In genomic region chr22:30827646-30828045, GRCh38 we compare ENCODE assay signal across 19 cellular contexts.
A peak's percentile ranks its signal among the peaks of the same experiment; 100 is the strongest.
DNase-seq lines count a peak whose midpoint lies in the region; ATAC-seq, FAIRE-seq and TF ChIP-seq lines count a peak whose summit lies in the region.
"Had no signal": no experiment of that assay in that cellular context is flagged by ENCODE, and none has a peak within 500 bp of the region (broad histone marks: within the 10 kb centered on the region; RNA-seq: fewer than 3 reads in every experiment).

No MANE protein-coding gene starts in this region.

- H3K4me1 ChIP-seq in breast epithelium (peaks cover 0 to under 1% of the 10 kb centered on the region in 2 donors), PC-3 (ENCODE audit: insufficient read depth, low read length) (peaks cover 37% of the 10 kb centered on the region), kidney (ENCODE audit: control insufficient read depth in 1 of 2, insufficient read depth in 1 of 2, low read depth in 1 of 2, low read length in 2 of 2) (peaks cover 0 to 4% of the 10 kb centered on the region in 2 donors), esophagus muscularis mucosa (peaks cover 2 to 13% (median 7%) of the 10 kb centered on the region in 4 donors)
- H3K4me1 ChIP-seq: BLaER1 had no signal

- H3K9ac ChIP-seq in PC-3 (ENCODE audit: low read length) = no peak overlapping the region
- H3K9ac ChIP-seq in kidney (ENCODE audit: low read length in 2 of 2) = no peak overlapping the region
- H3K9ac ChIP-seq: BLaER1 had no signal

- CTCF ChIA-PET in MCF 10A (lab: Yijun Ruan, JAX) = interaction anchor here (0.6 kb wide), 2 partner anchors 64 to 82 kb away, joined by 3 to 4 read pairs; no protein-coding TSS in a partner anchor
- CTCF ChIA-PET in PC-3 (lab: Charles Lee) = no interaction called here

- no peak overlapping the region for H3K4me3 ChIP-seq in breast epithelium
- no peak overlapping the region for H3K4me3 ChIP-seq in PC-3 (ENCODE audit: low read length)
- H3K4me3 ChIP-seq in kidney (ENCODE audit: low read length in 2 of 2) = no peak overlapping the region
- no peak overlapping the region for H3K4me3 ChIP-seq in esophagus muscularis mucosa
- H3K4me3 ChIP-seq: BLaER1 had no signal

- H3K9me2 ChIP-seq in PC-3 (replicated peaks; ENCODE audit: low read length) = no peaks in the 10 kb centered on the region

- H2AFZ ChIP-seq in PC-3 (ENCODE audit: low read length) = no peak overlapping the region

- H3K4me2 ChIP-seq in PC-3 (ENCODE audit: low read length) = no peak overlapping the region
- H3K4me2 ChIP-seq: BLaER1 had no signal

- H3K36me3 Mint-ChIP-seq in MCF 10A (ENCODE audit: insufficient read depth, unreplicated experiment) (peaks cover 9% of the 10 kb centered on the region), type B pancreatic cell (no peaks in the 10 kb centered on the region)
- H3K36me3 Mint-ChIP-seq: CD14-positive monocyte; CD4-positive, alpha-beta memory T cell had no signal

- H3K36me3 ChIP-seq in breast epithelium (no peaks in the 10 kb centered on the region), PC-3 (ENCODE audit: low read depth, low read length) (no peaks in the 10 kb centered on the region), kidney (ENCODE audit: control insufficient read depth in 1 of 2, insufficient read depth in 2 of 2, low read length in 2 of 2) (no peaks in the 10 kb centered on the region), esophagus muscularis mucosa (no peaks in the 10 kb centered on the region)
- H3K36me3 ChIP-seq: BLaER1 had no signal

- TF ChIP-seq EP300 in esophagus muscularis mucosa (IDR thresholded peaks at IDR 0.05) = no peak

- DNase-seq in MCF 10A (ENCODE audit: unreplicated experiment) (no peak), breast epithelium (ENCODE audit: low spot score in 2 of 2) (no peak), PC-3 (no peak), kidney (peak; percentile 15), type B pancreatic cell (ENCODE audit: extremely low spot score, unreplicated experiment) (peak; percentile 32), NCI-H345 (lab: John Stamatoyannopoulos, UW) (no peak), esophagus muscularis mucosa (ENCODE audit: extremely low spot score) (no peak), NOMO-1 (lab: John Stamatoyannopoulos, UW; ENCODE audit: unreplicated experiment in 2 of 2) (no peak)
- DNase-seq: CD4-positive, alpha-beta memory T cell; DMS153; DMS79; GDM1; H9 had no signal

- no peak for FAIRE-seq in kidney (lab: Jason Lieb, UNC)
- FAIRE-seq: GM12892, H1, HTR-8/SVneo had no signal

- peaks cover 5% of the 10 kb centered on the region; the same call in 1 of the 2 replicates for H3K79me2 ChIP-seq in PC-3 (ENCODE audit: low read length)

- no peak overlapping the region for H3K4me3 Mint-ChIP-seq in MCF 10A (ENCODE audit: unreplicated experiment)
- H3K4me3 Mint-ChIP-seq in type B pancreatic cell = no peak overlapping the region
- H3K4me3 Mint-ChIP-seq: CD4-positive, alpha-beta memory T cell; H9 had no signal

- intact Hi-C loops in MCF 10A (cut with micrococcal nuclease) (no loop called here), breast epithelium (cut with DNase I; ENCODE audit: low total_unique reads) (no loop called here), PC-3 (cut with micrococcal nuclease) (no loop called here), kidney (cut with DNase I) (no loop called here), esophagus muscularis mucosa (cut with DNase I) (no loop called here)

- H3K27me3 ChIP-seq in breast epithelium (peaks cover 2 to 14% of the 10 kb centered on the region in 2 donors), PC-3 (ENCODE audit: low read length) (no peaks in the 10 kb centered on the region), esophagus muscularis mucosa (peaks cover 0 to 36% (median 6%) of the 10 kb centered on the region in 4 donors)
- H3K27me3 ChIP-seq: BLaER1 had no signal

- TF ChIP-seq CTCF in MCF 10A (IDR thresholded peaks at IDR 0.05; ENCODE audit: unreplicated experiment) (no peak), breast epithelium (IDR thresholded peaks at IDR 0.05) (no peak), PC-3 (conservative IDR thresholded peaks at IDR 0.05; ENCODE audit: low read depth, low read length) (no peak), kidney (IDR thresholded peaks at IDR 0.05; ENCODE audit: borderline replicate concordance, extremely low read depth, insufficient read depth) (no peak), type B pancreatic cell (conservative IDR thresholded peaks at IDR 0.05) (no peak), esophagus muscularis mucosa (IDR thresholded peaks at IDR 0.05) (no peak)

- peaks cover 5% of the 10 kb centered on the region for H3F3A ChIP-seq in PC-3 (ENCODE audit: low read length, unreplicated experiment)

- H3K27ac ChIP-seq in breast epithelium (no peak overlapping the region), PC-3 (ENCODE audit: low read length) (0 out of 2 replicates have a peak overlapping the region, but pooled peaks have one; percentile 11), kidney (ENCODE audit: low read depth in 2 of 2, low read length in 2 of 2) (no peak overlapping the region), esophagus muscularis mucosa (replicated peaks in 1 of 4) (no peak overlapping the region)
- H3K27ac ChIP-seq: 22Rv1, BLaER1 had no signal

- TF ChIP-seq POLR2A in breast epithelium (IDR thresholded peaks at IDR 0.05) (no peak), esophagus muscularis mucosa (IDR thresholded peaks at IDR 0.05; ENCODE audit: low read depth) (no peak)

- no peak for ATAC-seq in PC-3

- H3K4me1 Mint-ChIP-seq in MCF 10A (ENCODE audit: insufficient read depth, unreplicated experiment) = peaks cover 60% of the 10 kb centered on the region
- H3K4me1 Mint-ChIP-seq in type B pancreatic cell (ENCODE audit: unreplicated experiment) = no peaks in the 10 kb centered on the region
- H3K4me1 Mint-ChIP-seq: CD14-positive monocyte had no signal

- H3K9me3 ChIP-seq in breast epithelium (no peaks in the 10 kb centered on the region), PC-3 (ENCODE audit: low read length) (no peaks in the 10 kb centered on the region), kidney (ENCODE audit: control insufficient read depth in 1 of 2, low read length in 2 of 2) (no peaks in the 10 kb centered on the region), esophagus muscularis mucosa (no peaks in the 10 kb centered on the region)
- H3K9me3 ChIP-seq: BLaER1 had no signal

- H3K27ac Mint-ChIP-seq in MCF 10A (ENCODE audit: low read depth, unreplicated experiment) (peak overlapping the region; percentile 98), type B pancreatic cell (no peak overlapping the region)
- H3K27ac Mint-ChIP-seq: CD14-positive monocyte; CD4-positive, alpha-beta memory T cell had no signal

- POLR2A ChIA-PET in MCF 10A (lab: Yijun Ruan, JAX) (interaction anchor here (0.6 to 2.8 kb wide), 3 partner anchors 13 to 24 kb away, joined by 3 to 50 read pairs (median 5); no protein-coding TSS in a partner anchor), PC-3 (lab: Charles Lee; ENCODE audit: unreplicated experiment) (no interaction called here)

- BruUV-seq in MCF 10A (replicated peaks; lab: Mats Ljungman, UMichigan) = no TSS peak
- BruUV-seq in PC-3 (replicated peaks; lab: Mats Ljungman, UMichigan) = no TSS peak

- WGBS in esophagus muscularis mucosa = 90% methylated on average over 6 of the region's 6 CpGs

- H3K27me3 Mint-ChIP-seq in MCF 10A (ENCODE audit: insufficient read depth, unreplicated experiment) (no peaks in the 10 kb centered on the region), type B pancreatic cell (peaks cover 52% of the 10 kb centered on the region)

- no peaks in the 10 kb centered on the region for H3K9me3 Mint-ChIP-seq in MCF 10A (ENCODE audit: unreplicated experiment)
- H3K9me3 Mint-ChIP-seq in type B pancreatic cell = no peaks in the 10 kb centered on the region
- H3K9me3 Mint-ChIP-seq: CD4-positive, alpha-beta memory T cell; H9 had no signal

- H4K20me1 ChIP-seq in PC-3 (ENCODE audit: low read length) = no peaks in the 10 kb centered on the region
- H4K20me1 ChIP-seq: BLaER1 had no signal

Comparison
In these comparisons a context has a peak if more than half of its experiments do, and no peak if none do; other contexts are left out.
1. DNase-seq: peak in kidney (single experiment) and type B pancreatic cell (single experiment); none in MCF 10A (single experiment), breast epithelium (0 of 2), PC-3 (single experiment), NCI-H345 (single experiment), esophagus muscularis mucosa (single experiment) and NOMO-1 (0 of 2).